ENCODE assay signal across 24 cellular contexts in the genomic region with DNA sequence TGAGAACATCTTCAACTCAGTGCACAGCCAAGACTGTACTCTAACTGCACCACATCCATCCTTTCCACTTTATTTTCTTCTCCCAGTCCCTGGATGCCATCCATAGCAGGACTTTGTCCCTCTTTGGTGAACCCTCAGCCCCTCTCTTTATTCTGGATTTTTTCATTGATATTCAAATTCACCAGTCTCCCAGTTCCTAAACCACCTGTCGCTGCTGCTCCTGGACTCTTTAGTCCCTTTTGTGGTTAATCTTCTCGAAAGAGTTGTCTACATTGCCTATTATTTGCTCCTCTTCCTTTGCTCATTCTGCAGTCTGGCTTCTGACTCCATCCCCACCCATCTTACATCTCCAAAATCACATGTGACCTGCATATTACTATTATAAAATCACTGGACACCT.
"Had no signal": no experiment of that assay in that cellular context is flagged by ENCODE, and none has a peak within 500 bp of the region (broad histone marks: within the 10 kb centered on the region; RNA-seq: fewer than 3 reads in every experiment).

No MANE protein-coding gene starts in this region.

- H3K9me3 ChIP-seq: colonic mucosa, esophagus muscularis mucosa, esophagus squamous epithelium, gastrocnemius medialis, gastroesophageal sphincter, heart left ventricle, heart right ventricle had no signal

- H3K27ac ChIP-seq: colonic mucosa, coronary artery, dorsolateral prefrontal cortex, epithelial cell of prostate, esophagus muscularis mucosa, esophagus squamous epithelium, foreskin keratinocyte, gastrocnemius medialis, gastroesophageal sphincter had no signal

- H3K36me3 ChIP-seq: colonic mucosa, esophagus muscularis mucosa, esophagus squamous epithelium, gastrocnemius medialis, gastroesophageal sphincter, heart left ventricle, heart right ventricle had no signal

- H3K4me3 Mint-ChIP-seq: dendritic cell treated with granulocyte-macrophage colony-stimulating factor and Interleukin-4, amounts not matched to agents 40 ng/mL and 50 ng/mL, for 4 days; effector memory CD8-positive, alpha-beta T cell; endodermal cell had no signal

- H3K9me3 Mint-ChIP-seq: dendritic cell treated with granulocyte-macrophage colony-stimulating factor and Interleukin-4, amounts not matched to agents 40 ng/mL and 50 ng/mL, for 4 days; effector memory CD8-positive, alpha-beta T cell; endodermal cell had no signal

- H3K27me3 ChIP-seq: colonic mucosa, dorsolateral prefrontal cortex, esophagus muscularis mucosa, esophagus squamous epithelium, foreskin keratinocyte, gastrocnemius medialis, gastroesophageal sphincter, heart left ventricle had no signal

- H3K4me1 ChIP-seq: colonic mucosa, gastrocnemius medialis had no signal

- H3K27ac Mint-ChIP-seq: dendritic cell treated with granulocyte-macrophage colony-stimulating factor and Interleukin-4, amounts not matched to agents 40 ng/mL and 50 ng/mL, for 4 days; effector memory CD8-positive, alpha-beta T cell; endodermal cell had no signal

- H3K4me3 ChIP-seq: colonic mucosa, coronary artery, dorsolateral prefrontal cortex, esophagus muscularis mucosa, esophagus squamous epithelium, gastrocnemius medialis, gastroesophageal sphincter, heart left ventricle, heart right ventricle had no signal

- H3K27me3 Mint-ChIP-seq: dendritic cell treated with granulocyte-macrophage colony-stimulating factor and Interleukin-4, amounts not matched to agents 40 ng/mL and 50 ng/mL, for 4 days had no signal

- DNase-seq: colonic mucosa; cortex of kidney; dermis blood vessel endothelial cell; dorsolateral prefrontal cortex; effector CD4-positive, alpha-beta T cell; effector CD8-positive, alpha-beta T cell; effector memory CD4-positive, alpha-beta T cell; effector memory CD8-positive, alpha-beta T cell; endodermal cell; erythroblast; esophagus squamous epithelium; foreskin fibroblast; foreskin keratinocyte; foreskin melanocyte; gastrocnemius medialis; glutamatergic neuron; head of caudate nucleus; heart left ventricle; heart right ventricle had no signal
